Comparison of ENCODE assay signal across 1 cellular context in genomic region chr1:63863137-63863536, GRCh38.
TF ChIP-seq lines count a peak whose summit lies in the region.

No MANE protein-coding gene starts in this region.

TF ChIP-seq in WTC11, 78 proteins besides CTCF, POLR2A, EP300 and RAD21 (continued from another document):
- TF ChIP-seq PRDM15 (CRISPR knock-in tag; IDR thresholded peaks at IDR 0.05) (no peak), ZNF425 (CRISPR knock-in tag; conservative IDR thresholded peaks at IDR 0.05) (no peak), IRF2 (CRISPR knock-in tag; IDR thresholded peaks at IDR 0.05; ENCODE audit: borderline replicate concordance, low read depth) (no peak), KAT7 (CRISPR knock-in tag; IDR thresholded peaks at IDR 0.05; ENCODE audit: borderline replicate concordance) (no peak), AFF4 (CRISPR knock-in tag; IDR thresholded peaks at IDR 0.05; ENCODE audit: borderline replicate concordance) (no peak)
